Comparison of ENCODE assay signal across 9 cellular contexts in the genomic region with DNA sequence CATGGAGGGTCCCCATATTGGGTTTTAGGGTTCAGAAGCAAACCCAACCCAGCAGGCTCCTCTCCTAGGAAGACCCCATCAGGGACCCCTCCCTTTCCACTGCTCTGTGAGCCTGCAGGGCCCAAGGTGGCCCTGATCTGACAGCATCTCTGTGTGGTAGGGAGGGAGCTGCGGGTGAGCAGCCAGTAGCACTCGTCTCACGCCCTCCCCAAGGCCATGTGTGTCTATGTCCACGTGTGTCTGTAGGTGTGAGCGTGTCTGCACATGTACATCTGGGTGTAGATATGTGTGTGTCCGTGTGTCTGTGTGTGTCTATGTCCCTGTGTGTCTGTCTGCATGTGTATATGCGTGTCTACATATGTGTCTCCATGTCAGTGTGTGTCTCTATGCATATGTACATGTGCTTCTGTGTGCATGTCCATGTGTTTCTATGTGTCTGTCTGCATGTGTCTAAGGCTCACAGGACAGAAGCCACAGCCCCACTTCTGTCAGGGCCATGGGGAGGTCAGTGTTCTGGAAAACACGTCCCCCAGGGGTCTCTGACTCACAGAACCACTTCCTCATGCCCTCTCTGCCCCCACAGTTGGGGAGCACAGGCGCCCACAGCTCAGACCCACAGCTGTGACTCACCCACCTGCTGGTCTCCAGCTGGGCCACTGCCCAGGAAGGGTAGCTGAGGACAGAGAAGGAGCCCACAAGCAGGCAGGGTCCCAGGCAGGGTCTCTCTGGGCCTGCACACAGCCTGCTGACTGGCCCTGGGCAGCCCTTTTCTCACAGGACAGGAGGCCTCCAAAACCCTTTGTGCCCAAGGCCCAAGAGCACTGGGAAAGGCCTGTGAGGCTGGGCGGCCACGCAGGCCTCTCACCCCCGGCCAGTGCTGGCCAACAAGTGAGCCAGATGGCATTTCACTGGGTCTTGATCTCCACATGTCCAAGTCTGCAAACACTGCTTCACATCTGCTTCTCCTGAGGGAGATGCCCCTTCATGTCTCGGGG.
DNase-seq lines count a peak whose midpoint lies in the region; ATAC-seq and TF ChIP-seq lines count a peak whose summit lies in the region.
"Had no signal": no experiment of that assay in that cellular context is flagged by ENCODE, and none has a peak within 500 bp of the region (broad histone marks: within the 10 kb centered on the region; RNA-seq: fewer than 3 reads in every experiment).

No MANE protein-coding gene starts in this region.

- ATAC-seq in RWPE2 (ENCODE audit: low read depth) (peak; percentile 79), GM18873 (IDR thresholded peaks at IDR 0.05; ENCODE audit: low FRiP score, unreplicated experiment) (no peak)

- peak overlapping the region; percentile 97 for H3K27ac ChIP-seq in RWPE2 (ENCODE audit: poor library complexity, severe bottlenecking)
- H3K27ac ChIP-seq in fibroblast of lung (ENCODE audit: insufficient read depth, low read length) = peak overlapping the region; percentile 58
- H3K27ac ChIP-seq in rectal smooth muscle tissue (ENCODE audit: low read depth, low read length) = peak overlapping the region; percentile 78

- H2AFZ ChIP-seq in fibroblast of lung (ENCODE audit: low read length) = no peak overlapping the region

- TF ChIP-seq CTCF in RWPE2 (IDR thresholded peaks at IDR 0.05; ENCODE audit: poor library complexity, severe bottlenecking) (no peak), fibroblast of lung (conservative IDR thresholded peaks at IDR 0.05 in 1 of 2, IDR thresholded peaks at IDR 0.05 in 1 of 2; ENCODE audit: low read depth in 1 of 2, low read length in 2 of 2) (no peak)

- H3K36me3 ChIP-seq in RWPE2 (ENCODE audit: low read depth) (no peaks in the 10 kb centered on the region), fibroblast of lung (ENCODE audit: control insufficient read depth, insufficient read depth, low read length) (no peaks in the 10 kb centered on the region), rectal smooth muscle tissue (ENCODE audit: control insufficient read depth, insufficient read depth, low read length) (no peaks in the 10 kb centered on the region)
- H3K36me3 ChIP-seq: thyroid gland had no signal

- H3K9me3 ChIP-seq in RWPE2 (ENCODE audit: severe bottlenecking) = no peaks in the 10 kb centered on the region
- no peaks in the 10 kb centered on the region for H3K9me3 ChIP-seq in fibroblast of lung (ENCODE audit: control insufficient read depth, insufficient read depth, low read depth, low read length)
- H3K9me3 ChIP-seq: thyroid gland had no signal

- H3K4me3 ChIP-seq in RWPE2 (ENCODE audit: severe bottlenecking) (no peak overlapping the region), fibroblast of lung (replicated peaks in 1 of 4; ENCODE audit: control extremely low read depth in 1 of 4, insufficient read depth in 1 of 4, low read depth in 3 of 4, low read length in 4 of 4) (no peak overlapping the region), rectal smooth muscle tissue (ENCODE audit: low read length) (no peak overlapping the region)
- H3K4me3 ChIP-seq: thyroid gland had no signal

- H3K79me2 ChIP-seq in fibroblast of lung (ENCODE audit: control insufficient read depth, insufficient read depth, low read length) = no peaks in the 10 kb centered on the region

- H3K4me1 ChIP-seq in RWPE2 (ENCODE audit: insufficient read depth, poor library complexity, severe bottlenecking) (peaks cover 24% of the 10 kb centered on the region), fibroblast of lung (ENCODE audit: control insufficient read depth, extremely low read depth, insufficient read depth, low read length) (peaks cover 21% of the 10 kb centered on the region), rectal smooth muscle tissue (ENCODE audit: control insufficient read depth, insufficient read depth, low read length) (peaks cover 38% of the 10 kb centered on the region)

- H3K27me3 ChIP-seq in RWPE2 (ENCODE audit: insufficient read depth, poor library complexity, severe bottlenecking) (no peaks in the 10 kb centered on the region), fibroblast of lung (ENCODE audit: control insufficient read depth, insufficient read depth, low read length) (no peaks in the 10 kb centered on the region), rectal smooth muscle tissue (ENCODE audit: control insufficient read depth, insufficient read depth, low read length) (no peaks in the 10 kb centered on the region)
- H3K27me3 ChIP-seq: thyroid gland had no signal

- peak; percentile 73 for DNase-seq in GDM1 (lab: John Stamatoyannopoulos, UW)
- peak; percentile 91 for DNase-seq in RWPE2 (ENCODE audit: low spot score)
- peak; percentile 90 to 99 for DNase-seq in fibroblast of lung (ENCODE audit: low read depth in 2 of 2)
- no peak for DNase-seq in iPS-NIHi11 (ENCODE audit: low spot score)
- DNase-seq in DMS153 (lab: John Stamatoyannopoulos, UW) = no peak
- no peak for DNase-seq in NCI-H69 (lab: John Stamatoyannopoulos, UW)

- no peak overlapping the region for H3K4me2 ChIP-seq in fibroblast of lung (ENCODE audit: extremely low read depth, insufficient read depth, low read length)

- H3K9ac ChIP-seq in fibroblast of lung (ENCODE audit: insufficient read depth, low read length) (no peak overlapping the region), rectal smooth muscle tissue (ENCODE audit: low read length) (no peak overlapping the region)

- no peaks in the 10 kb centered on the region for H4K20me1 ChIP-seq in fibroblast of lung (ENCODE audit: control insufficient read depth, extremely low read depth, insufficient read depth, low read length)

Comparison
In these comparisons a context has a peak if more than half of its experiments do, and no peak if none do; other contexts are left out.
1. DNase-seq: peak in GDM1 (single experiment), RWPE2 (single experiment) and fibroblast of lung (2 of 2); none in iPS-NIHi11 (single experiment), DMS153 (single experiment) and NCI-H69 (single experiment).
2. Peak in every context shown above with its lines, with median percentiles within 50 percentile points of each other: H3K27ac ChIP-seq.